30 cellular contexts compared by ENCODE assay signal in genomic region chr2:99216096-99216495, GRCh38. TPM values are rescaled to one million over a fixed set of nuclear protein-coding genes. Genes with fewer than 3 reads are reported as not detected.
"Had no signal": no experiment of that assay in that cellular context is flagged by ENCODE, and none has a peak within 500 bp of the region (broad histone marks: within the 10 kb centered on the region; RNA-seq: fewer than 3 reads in every experiment).

No MANE protein-coding gene starts in this region.

- H3K36me3 ChIP-seq: suprapubic skin, thoracic aorta, thyroid gland, transverse colon, upper lobe of left lung, upper lobe of right lung, uterus, vagina had no signal

- DNase-seq: stimulated activated CD4-positive, alpha-beta T cell treated with anti-CD3 and anti-CD28 coated beads, Interleukin-2, amount 100 ng/mL, for 48 hours; stimulated activated CD4-positive, alpha-beta T cell treated with anti-CD3 and anti-CD28 coated beads, Interleukin-4, amount 100 ng/mL, for 1 hour; stimulated activated CD4-positive, alpha-beta T cell treated with anti-CD3 and anti-CD28 coated beads, Interleukin-4, amount 100 ng/mL, for 24 hours; stimulated activated CD4-positive, alpha-beta T cell treated with anti-CD3 and anti-CD28 coated beads, Interleukin-4, amount 100 ng/mL, for 4 hours; stimulated activated CD8-positive, alpha-beta memory T cell treated with anti-CD3 and anti-CD28 coated beads, Interleukin-4, amount 100 ng/mL, for 48 hours; stimulated activated naive B cell treated with anti-CD40 and anti-IgM and Interleukin-4, amounts not matched to agents 10 μg/mL and 1 μg/mL and 100 μg/mL, for 72 hours; stimulated activated naive CD4-positive, alpha-beta T cell; stimulated activated naive CD4-positive, alpha-beta T cell treated with Interleukin-2 at 50 U/mL for 16 hours; stimulated activated naive CD8-positive, alpha-beta T cell treated with anti-CD3 and anti-CD28 coated beads, Interleukin-15, amount 100 ng/mL, for 72 hours; stimulated activated naive CD8-positive, alpha-beta T cell treated with anti-CD3 and anti-CD28 coated beads, Interleukin-15, Interleukin-2, amounts not matched to agents 100 U/mL and 50 U/mL, for 24 hours; stomach; substantia nigra; testis; thyroid gland; tibial artery; transverse colon; trophoblast cell; upper lobe of left lung; upper lobe of right lung; uterus had no signal

- H3K27ac ChIP-seq: stomach, suprapubic skin, testis, thoracic aorta, thyroid gland, tibial artery, tibial nerve, transverse colon, upper lobe of left lung, upper lobe of right lung, uterus, vagina had no signal

- H3K9me3 ChIP-seq: stomach, suprapubic skin, testis, thoracic aorta, thyroid gland, tibial artery, tibial nerve, transverse colon, upper lobe of left lung, upper lobe of right lung, uterus, vagina had no signal

- H3K4me1 ChIP-seq: stomach, suprapubic skin, testis, thyroid gland, tibial artery, tibial nerve, upper lobe of left lung, upper lobe of right lung, uterus, vagina had no signal

- ATAC-seq: stimulated activated effector memory CD8-positive, alpha-beta T cell treated with anti-CD3 and anti-CD28 coated beads, Interleukin-12 subunit alpha, Interleukin-12 subunit beta, amount 100 ng/mL, for 72 hours; stimulated activated memory B cell treated with anti-CD40 and anti-IgM and Interleukin-4, amounts not matched to agents 10 μg/mL and 1 μg/mL and 100 μg/mL, for 72 hours; stimulated activated naive B cell treated with anti-CD40 and anti-IgM and Interleukin-4, amounts not matched to agents 10 μg/mL and 1 μg/mL and 100 μg/mL, for 72 hours; stimulated activated naive CD8-positive, alpha-beta T cell treated with anti-CD3 and anti-CD28 coated beads, Interleukin-15, amount 100 ng/mL, for 72 hours; stimulated activated naive CD8-positive, alpha-beta T cell treated with anti-CD3 and anti-CD28 coated beads, Interleukin-15, Interleukin-2, amounts not matched to agents 100 U/mL and 50 U/mL, for 24 hours; upper lobe of right lung had no signal

- H3K27me3 ChIP-seq: stomach, suprapubic skin, testis, thyroid gland, tibial artery, tibial nerve, transverse colon, upper lobe of left lung, upper lobe of right lung, uterus, vagina had no signal

- H3K4me3 ChIP-seq: stomach, suprapubic skin, testis, thoracic aorta, thyroid gland, tibial artery, tibial nerve, transverse colon, upper lobe of left lung, upper lobe of right lung, uterus, vagina had no signal

RNA-seq across cellular contexts. Expression of gene LYG2, which starts 39.4 kb away (rescaled TPM):
- total RNA-seq: subcutaneous adipose tissue, temporal lobe, thoracic aorta, thyroid gland, tibial nerve, transverse colon, upper lobe of left lung, upper lobe of right lung, ureter, urinary bladder, uterus, vagina had no signal
- polyA plus RNA-seq: stomach, urinary bladder had no signal
